Comparison of ENCODE assay signal across 18 cellular contexts in the genomic region with DNA sequence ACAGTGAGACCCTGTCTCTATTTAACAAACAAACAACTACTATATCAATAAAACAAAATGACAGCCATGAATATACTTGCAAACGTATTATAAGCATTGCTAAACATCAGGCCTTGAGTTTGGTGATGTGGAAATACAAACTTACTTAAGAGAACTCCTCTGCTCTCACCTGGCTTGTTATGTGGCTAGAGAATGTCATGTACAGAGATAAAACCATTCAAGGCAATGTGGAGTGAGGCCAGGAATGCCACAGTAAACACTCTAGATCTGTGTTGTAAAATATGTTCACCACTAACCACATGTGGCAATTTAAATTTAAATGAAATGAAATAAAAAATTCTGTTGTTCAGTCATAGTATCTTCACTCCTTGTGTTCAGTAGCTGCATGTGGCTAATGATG. TPM values are rescaled to one million over a fixed set of nuclear protein-coding genes. Genes with fewer than 3 reads are reported as not detected.
DNase-seq lines count a peak whose midpoint lies in the region; ATAC-seq and TF ChIP-seq lines count a peak whose summit lies in the region.
"Had no signal": no experiment of that assay in that cellular context is flagged by ENCODE, and none has a peak within 500 bp of the region (broad histone marks: within the 10 kb centered on the region; RNA-seq: fewer than 3 reads in every experiment).

No MANE protein-coding gene starts in this region.

- WGBS in lung, 2 donors = 67 to 97% methylated on average over 1 of the region's 1 CpG

- no peak overlapping the region for H3K4me3 ChIP-seq in lung
- H3K4me3 ChIP-seq: BLaER1 treated with 17β-estradiol and CSF1 and Interleukin-3, amounts not matched to agents 10 nM and 100 nM; GM12878 had no signal

- no peaks in the 10 kb centered on the region for H3K9me3 ChIP-seq in lung (ENCODE audit: control insufficient read depth in 2 of 2, insufficient read depth in 1 of 2, low read length in 1 of 2)
- H3K9me3 ChIP-seq: BLaER1 treated with 17β-estradiol and CSF1 and Interleukin-3, amounts not matched to agents 10 nM and 100 nM had no signal

- H3K36me3 ChIP-seq in lung (ENCODE audit: control insufficient read depth in 2 of 2, insufficient read depth in 2 of 2, low read length in 2 of 2) = no peaks in the 10 kb centered on the region
- H3K36me3 ChIP-seq: BLaER1 treated with 17β-estradiol and CSF1 and Interleukin-3, amounts not matched to agents 10 nM and 100 nM had no signal

- TF ChIP-seq CTCF in lung (IDR thresholded peaks at IDR 0.05; ENCODE audit: control extremely low read depth, extremely low read depth) = no peak

- DNase-seq in EH (ENCODE audit: low read depth) (peak; percentile 17), astrocyte of the hippocampus (ENCODE audit: low read depth, low spot score) (peak; percentile 32), lung (ENCODE audit: low spot score) (peak; percentile 35), NCI-H187 treated with DMSO at 0.1 percent for 48 hours (lab: John Stamatoyannopoulos, UW) (no peak), HuH-7 (ENCODE audit: low spot score) (no peak), occipital lobe (lab: John Stamatoyannopoulos, UW) (no peak)
- no peak for DNase-seq in activated naive CD4-positive, alpha-beta T cell treated with Interleukin-2 at 50 U/mL for 16 hours
- DNase-seq: 8988T; Calu3; CD8-positive, alpha-beta T cell; DMS79 treated with DMSO at 0.1 percent for 48 hours; EL; GOT3; H7 had no signal

- peak; percentile 61 for ATAC-seq in lung (ENCODE audit: insufficient read depth, low FRiP score)
- ATAC-seq: CD8-positive, alpha-beta T cell; GM12878; HepG2 had no signal

- H3K4me1 ChIP-seq in lung (ENCODE audit: control insufficient read depth in 2 of 2, insufficient read depth in 2 of 2, low read length in 2 of 2) = no peaks in the 10 kb centered on the region

- H3K27ac ChIP-seq in lung (ENCODE audit: low read depth in 1 of 2, low read length in 1 of 2) = no peak overlapping the region
- H3K27ac ChIP-seq: BLaER1 treated with 17β-estradiol and CSF1 and Interleukin-3, amounts not matched to agents 10 nM and 100 nM had no signal

- H3K27me3 ChIP-seq in lung (ENCODE audit: control insufficient read depth, insufficient read depth) = no peaks in the 10 kb centered on the region
- H3K27me3 ChIP-seq: BLaER1 treated with 17β-estradiol and CSF1 and Interleukin-3, amounts not matched to agents 10 nM and 100 nM had no signal

RNA-seq across cellular contexts. Expression of gene RARB, which starts 22.7 kb away (rescaled TPM):
- total RNA-seq in lung = 10 to 100 TPM in 1 of 2 donors, 1 to 10 TPM in 1; 5.4 to 24.5 TPM
- polyA plus RNA-seq in lung = 1 to 10 TPM; 1.5 to 2.8 TPM
- 13.4 TPM for total RNA-seq in occipital lobe
- total RNA-seq: CD8-positive, alpha-beta T cell; G401; GM12878; HepG2 had no signal

Comparison
In these comparisons a context has a peak if more than half of its experiments do, and no peak if none do; other contexts are left out.
1. DNase-seq: peak in EH (single experiment), astrocyte of the hippocampus (single experiment) and lung (single experiment); none in NCI-H187 treated with DMSO at 0.1 percent for 48 hours (single experiment), activated naive CD4-positive, alpha-beta T cell treated with Interleukin-2 at 50 U/mL for 16 hours (single experiment), HuH-7 (single experiment) and occipital lobe (single experiment).